Comparison of ENCODE assay signal across 8 cellular contexts in genomic region chr6:96626749-96627353, GRCh38.
DNase-seq lines count a peak whose midpoint lies in the region; ATAC-seq and TF ChIP-seq lines count a peak whose summit lies in the region.

No MANE protein-coding gene starts in this region.

- no peak overlapping the region for H3K4me3 ChIP-seq in mammary epithelial cell (replicated peaks in 1 of 3; ENCODE audit: insufficient read depth in 1 of 3, low read depth in 2 of 3, low read length in 3 of 3)

- no peaks in the 10 kb centered on the region for H3K9me3 Mint-ChIP-seq in memory B cell

- no peaks in the 10 kb centered on the region for H4K20me1 ChIP-seq in mammary epithelial cell (ENCODE audit: insufficient read depth, low read length)

- H3K9me3 ChIP-seq in mammary epithelial cell (replicated peaks; ENCODE audit: insufficient read depth, low read length): no peaks in the 10 kb centered on the region

- CTCF ChIA-PET in mammary epithelial cell (lab: Charles Lee; ENCODE audit: low non-redundant PET): interaction anchor here (0.6 kb wide), 2 partner anchors 147 to 281 kb away, joined by 3 read pairs; no protein-coding TSS in a partner anchor

- WGBS in mammary epithelial cell (ENCODE audit: low coverage, missing lambda C conversion rate): 3% methylated on average over 2 of the region's 2 CpGs

- no peak overlapping the region for H2AFZ ChIP-seq in mammary epithelial cell (ENCODE audit: low read depth, low read length)

- DNase-seq in EH (ENCODE audit: low read depth) (peak; percentile 39), NCI-H524 treated with DMSO at 0.1 percent for 48 hours (lab: John Stamatoyannopoulos, UW) (peak; percentile 70), mammary epithelial cell (peak; percentile 1), memory B cell (ENCODE audit: low spot score in 2 of 2) (peak in 1 of 2 donors; percentile 5), posterior cingulate gyrus (no peak), islet precursor cell (no peak)

- H3K27me3 Mint-ChIP-seq in memory B cell: peaks cover 1% of the 10 kb centered on the region

- no peak overlapping the region for H3K9ac ChIP-seq in mammary epithelial cell (ENCODE audit: insufficient read depth, low read length)

- ATAC-seq in GM19467 (IDR thresholded peaks at IDR 0.05; ENCODE audit: unreplicated experiment): peak; percentile 90
- peak; percentile 94 for ATAC-seq in HG03432 (IDR thresholded peaks at IDR 0.05; ENCODE audit: unreplicated experiment)
- peak; percentile 80 for ATAC-seq in memory B cell (ENCODE audit: low read depth)

- H3K79me2 ChIP-seq in mammary epithelial cell (ENCODE audit: insufficient read depth, low read length): no peaks in the 10 kb centered on the region

- H3K27ac ChIP-seq in mammary epithelial cell (ENCODE audit: insufficient read depth, low read depth, low read length): no peak overlapping the region

- H3K27ac Mint-ChIP-seq in memory B cell: no peak overlapping the region

- TF ChIP-seq CTCF in mammary epithelial cell (conservative IDR thresholded peaks at IDR 0.05 in 1 of 2, IDR thresholded peaks at IDR 0.05 in 1 of 2; ENCODE audit: extremely low read depth in 1 of 2, insufficient read depth in 1 of 2, low read depth in 1 of 2, low read length in 2 of 2): peak; percentile 7 to 40

- in situ Hi-C loops in mammary epithelial cell (cut with MboI; ENCODE audit: low sequenced_read_pairs in 2 of 2): loop anchor here (5.0 to 25.0 kb wide), 3 partner anchors 260 to 430 kb away; partner anchors contain the start of gene NDUFAF4 (in 1 of the 2)

- intact Hi-C loops in mammary epithelial cell (cut with micrococcal nuclease) (loop anchor here (1.0 kb wide), 2 partner anchors 270 to 432 kb away; partner anchors contain the start of gene NDUFAF4), posterior cingulate gyrus (cut with DNase I) (loop anchor here (2.0 to 5.0 kb wide), 4 partner anchors 134 to 435 kb away; partner anchors contain the start of gene NDUFAF4)

- dilution Hi-C loops in mammary epithelial cell (cut with HindIII; ENCODE audit: low sequenced_read_pairs): no loop called here

- peaks cover 4% of the 10 kb centered on the region for H3K27me3 ChIP-seq in mammary epithelial cell (ENCODE audit: insufficient read depth, low read length)

- no TSS peak for BruUV-seq in mammary epithelial cell (replicated peaks; lab: Mats Ljungman, UMichigan)

- no peaks in the 10 kb centered on the region for H3K36me3 ChIP-seq in mammary epithelial cell (ENCODE audit: insufficient read depth, low read length)

- no peaks in the 10 kb centered on the region for H3K4me1 ChIP-seq in mammary epithelial cell (ENCODE audit: insufficient read depth, low read length)

- peaks cover 6% of the 10 kb centered on the region for H3K4me1 Mint-ChIP-seq in memory B cell

- H3K4me2 ChIP-seq in mammary epithelial cell (ENCODE audit: insufficient read depth, low read depth, low read length): no peak overlapping the region

- no peak overlapping the region for H3K4me3 Mint-ChIP-seq in memory B cell

- no peaks in the 10 kb centered on the region for H3K36me3 Mint-ChIP-seq in memory B cell

Comparison
In these comparisons a context has a peak if more than half of its experiments do, and no peak if none do; other contexts are left out.
1. DNase-seq: peak in EH (single experiment), NCI-H524 treated with DMSO at 0.1 percent for 48 hours (single experiment) and mammary epithelial cell (single experiment); none in posterior cingulate gyrus (0 of 10) and islet precursor cell (single experiment).
2. Peak in every context shown above with its lines, with median percentiles within 50 percentile points of each other: ATAC-seq.